In the genomic region with DNA sequence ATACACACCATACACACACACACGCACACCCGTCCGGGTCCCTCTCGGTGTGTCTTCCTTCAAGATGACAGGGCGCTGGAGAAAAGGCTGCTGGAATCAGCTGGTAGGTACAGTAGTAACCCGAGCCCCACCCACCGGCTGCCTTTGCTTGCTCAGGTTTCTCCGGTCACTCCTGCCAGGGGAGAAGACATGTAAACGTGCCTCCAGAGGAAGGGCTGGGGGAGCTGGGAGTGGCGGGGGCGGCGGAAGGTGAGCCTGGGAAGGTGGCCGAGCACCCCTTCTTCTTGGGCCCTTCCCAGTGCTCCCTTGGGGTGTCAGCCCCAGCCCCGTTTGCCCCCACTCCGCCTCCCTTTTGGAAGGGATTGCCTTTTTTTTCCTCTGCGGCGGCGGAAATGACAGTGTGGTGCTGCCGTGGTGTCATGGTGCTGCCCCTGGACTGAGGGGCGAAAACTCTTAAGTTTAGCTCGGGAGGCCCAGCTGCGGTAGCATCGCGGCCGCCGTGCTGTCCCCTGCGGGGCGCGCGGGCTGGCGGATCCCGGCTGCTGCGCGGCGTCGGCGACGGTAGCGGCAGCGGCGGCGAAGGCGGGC, we compare ENCODE assay signal across 8 cellular contexts. TPM values are rescaled to one million over a fixed set of nuclear protein-coding genes. Genes with fewer than 3 reads are reported as not detected.
A peak's percentile ranks its signal among the peaks of the same experiment; 100 is the strongest.
DNase-seq lines count a peak whose midpoint lies in the region; ATAC-seq and TF ChIP-seq lines count a peak whose summit lies in the region.

Gene MID2, plus strand, starts transcription at position 169 of the 588 bp plus-strand sequence. CDS start 561 bp downstream, outside the sequence.

- H3K4me1 ChIP-seq in NT2/D1 (ENCODE audit: insufficient read depth, insufficient read length) (no peaks in the 10 kb centered on the region), urinary bladder (ENCODE audit: insufficient read depth) (no peaks in the 10 kb centered on the region)

- peaks cover 16% of the 10 kb centered on the region for H3K27me3 Mint-ChIP-seq in activated naive CD4-positive, alpha-beta T cell treated with anti-CD3 and anti-CD28 coated beads, Interleukin-2, amount 10 ng/mL, durations not matched to agents 7 days and 5 days
- no peaks in the 10 kb centered on the region for H3K27me3 Mint-ChIP-seq in osteocyte (ENCODE audit: unreplicated experiment)

- peak within 1 kb of the TSS; percentile 29 for H3K4me3 ChIP-seq in GM12865 (ENCODE audit: low read depth, low read length)
- H3K4me3 ChIP-seq in NT2/D1 (ENCODE audit: insufficient read length, low read depth) = peak within 1 kb of the TSS; percentile 54
- H3K4me3 ChIP-seq in urinary bladder (ENCODE audit: low read depth, low read length) = peak within 1 kb of the TSS; percentile 73

- peak within 1 kb of the TSS; percentile 76 for H3K4me3 Mint-ChIP-seq in activated naive CD4-positive, alpha-beta T cell treated with anti-CD3 and anti-CD28 coated beads, Interleukin-2, amount 10 ng/mL, durations not matched to agents 7 days and 5 days
- peak within 1 kb of the TSS; percentile 72 for H3K4me3 Mint-ChIP-seq in osteocyte (ENCODE audit: unreplicated experiment)

- peak within 1 kb of the TSS; percentile 64 for H3K9ac ChIP-seq in NT2/D1 (ENCODE audit: insufficient read length, low read depth)

- under 1% methylated on average over 42 of the region's 43 CpGs for WGBS in urinary bladder

- CTCF ChIA-PET in activated naive CD4-positive, alpha-beta T cell treated with anti-CD3 and anti-CD28 coated beads, Interleukin-2, amount 10 ng/mL, durations not matched to agents 7 days and 5 days (lab: Charles Lee) = interaction anchor here (1.3 kb wide), 1 partner anchor 115 kb away, joined by 3 read pairs; no protein-coding TSS in a partner anchor

- H3K9me3 ChIP-seq in NT2/D1 (ENCODE audit: insufficient read depth, low read length) = no peaks in the 10 kb centered on the region

- H3K27ac Mint-ChIP-seq in activated naive CD4-positive, alpha-beta T cell treated with anti-CD3 and anti-CD28 coated beads, Interleukin-2, amount 10 ng/mL, durations not matched to agents 7 days and 5 days = peak within 1 kb of the TSS; percentile 73
- H3K27ac Mint-ChIP-seq in osteocyte (ENCODE audit: unreplicated experiment) = peak within 1 kb of the TSS; percentile 71

- H3K27ac ChIP-seq in urinary bladder (ENCODE audit: low read depth) = peak within 1 kb of the TSS; percentile 93

- peak; percentile 37 for ATAC-seq in HG02885 (IDR thresholded peaks at IDR 0.05; ENCODE audit: poor library complexity, unreplicated experiment)

- peaks cover 38% of the 10 kb centered on the region for H3K27me3 ChIP-seq in NT2/D1 (ENCODE audit: insufficient read depth, insufficient read length)

- DNase-seq in GM12865 (ENCODE audit: low read depth) (peak; percentile 16), NT2/D1 (ENCODE audit: low read depth, low spot score) (no peak), glomerular endothelial cell (ENCODE audit: extremely low read depth, low read depth, low spot score) (no peak), osteocyte (ENCODE audit: extremely low spot score, unreplicated experiment) (no peak)
- DNase-seq in activated naive CD4-positive, alpha-beta T cell treated with anti-CD3 and anti-CD28 coated beads, Interleukin-2, amount 10 ng/mL, durations not matched to agents 7 days and 5 days = peak; percentile 67
- no peak for DNase-seq in NK-92 treated with Interleukin-12 subunit alpha and Interleukin-12 subunit beta, amount 100 ng/mL, for 24 hours (lab: John Stamatoyannopoulos, UW)

- H3K36me3 ChIP-seq in NT2/D1 (ENCODE audit: insufficient read depth, insufficient read length, low read length) (no peaks in the 10 kb centered on the region), urinary bladder (ENCODE audit: insufficient read depth) (no peaks in the 10 kb centered on the region)

- no peaks in the 10 kb centered on the region for H3K36me3 Mint-ChIP-seq in activated naive CD4-positive, alpha-beta T cell treated with anti-CD3 and anti-CD28 coated beads, Interleukin-2, amount 10 ng/mL, durations not matched to agents 7 days and 5 days
- H3K36me3 Mint-ChIP-seq in osteocyte (ENCODE audit: unreplicated experiment) = no peaks in the 10 kb centered on the region

- TF ChIP-seq CTCF in GM12865 (IDR thresholded peaks at IDR 0.05; ENCODE audit: insufficient read depth, low read depth, low read length, missing control alignments) (no peak), osteocyte (IDR thresholded peaks at IDR 0.05) (no peak)

- no peaks in the 10 kb centered on the region for H3K9me3 Mint-ChIP-seq in activated naive CD4-positive, alpha-beta T cell treated with anti-CD3 and anti-CD28 coated beads, Interleukin-2, amount 10 ng/mL, durations not matched to agents 7 days and 5 days
- H3K9me3 Mint-ChIP-seq in osteocyte (ENCODE audit: unreplicated experiment) = no peaks in the 10 kb centered on the region

- peaks cover 23% of the 10 kb centered on the region for H3K4me1 Mint-ChIP-seq in activated naive CD4-positive, alpha-beta T cell treated with anti-CD3 and anti-CD28 coated beads, Interleukin-2, amount 10 ng/mL, durations not matched to agents 7 days and 5 days
- peaks cover 20% of the 10 kb centered on the region for H3K4me1 Mint-ChIP-seq in osteocyte (ENCODE audit: unreplicated experiment)

RNA-seq across cellular contexts. Expression of gene MID2, which starts in this region (rescaled TPM):
- total RNA-seq in glomerular endothelial cell (21.4 and 35.1 TPM in 2 replicates), osteocyte (13.0 and 13.1 TPM in 2 replicates), urinary bladder (24.6 TPM)
- polyA plus RNA-seq in urinary bladder = 14.1 TPM

Comparison
In these comparisons a context has a peak if more than half of its experiments do, and no peak if none do; other contexts are left out.
1. DNase-seq: peak in GM12865 (single experiment) and activated naive CD4-positive, alpha-beta T cell treated with anti-CD3 and anti-CD28 coated beads, Interleukin-2, amount 10 ng/mL, durations not matched to agents 7 days and 5 days (single experiment); none in NT2/D1 (single experiment), glomerular endothelial cell (single experiment), osteocyte (single experiment) and NK-92 treated with Interleukin-12 subunit alpha and Interleukin-12 subunit beta, amount 100 ng/mL, for 24 hours (single experiment).
2. Peak in every context shown above with its lines, with median percentiles within 50 percentile points of each other: H3K4me3 ChIP-seq.